ENCODE assay signal across 15 cellular contexts in the genomic region with DNA sequence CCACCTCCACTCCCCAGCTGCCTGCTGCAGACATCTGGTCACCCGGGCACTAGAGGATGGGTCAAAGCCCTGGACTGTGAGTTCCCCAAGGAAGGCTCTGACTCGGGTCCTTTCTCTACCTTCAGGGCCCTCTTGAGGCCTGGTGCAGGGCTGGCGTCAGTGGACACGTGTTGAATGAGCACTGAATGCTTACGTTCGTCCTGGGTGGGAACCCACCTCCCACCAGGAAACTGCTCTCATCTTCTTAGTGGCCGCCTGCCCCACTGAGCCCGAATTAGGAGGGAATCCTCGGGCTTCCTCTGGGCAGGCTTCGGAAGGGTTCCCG.
"Had no signal": no experiment of that assay in that cellular context is flagged by ENCODE, and none has a peak within 500 bp of the region (broad histone marks: within the 10 kb centered on the region; RNA-seq: fewer than 3 reads in every experiment).

No MANE protein-coding gene starts in this region.

- H3K4me3 ChIP-seq: Peyer's patch had no signal

- H3K36me3 ChIP-seq: Peyer's patch, WERI-Rb-1 had no signal

- H3K27ac Mint-ChIP-seq: activated CD4-positive, alpha-beta T cell treated with anti-CD3 and anti-CD28 coated beads for 36 hours; activated CD8-positive, alpha-beta T cell treated with anti-CD3 and anti-CD28 coated beads for 36 hours; activated naive CD4-positive, alpha-beta T cell treated with anti-CD3 and anti-CD28 coated beads, Interleukin-2, amount 50 U/mL, for 24 hours had no signal

- H3K4me3 Mint-ChIP-seq: activated CD4-positive, alpha-beta T cell treated with anti-CD3 and anti-CD28 coated beads for 36 hours; activated CD8-positive, alpha-beta T cell treated with anti-CD3 and anti-CD28 coated beads for 36 hours; activated naive CD4-positive, alpha-beta T cell treated with anti-CD3 and anti-CD28 coated beads, Interleukin-2, amount 50 U/mL, for 24 hours had no signal

- ATAC-seq: activated CD4-positive, alpha-beta T cell treated with anti-CD3 and anti-CD28 coated beads for 36 hours; activated CD8-positive, alpha-beta T cell treated with anti-CD3 and anti-CD28 coated beads for 36 hours had no signal

- H3K36me3 Mint-ChIP-seq: activated naive CD4-positive, alpha-beta T cell treated with anti-CD3 and anti-CD28 coated beads, Interleukin-2, amount 50 U/mL, for 24 hours had no signal

- H3K27ac ChIP-seq: Peyer's patch, WERI-Rb-1 had no signal

- H3K27me3 ChIP-seq: Peyer's patch had no signal

- DNase-seq: activated CD4-positive, alpha-beta T cell treated with anti-CD3 and anti-CD28 coated beads for 36 hours; activated CD8-positive, alpha-beta memory T cell treated with anti-CD3 and anti-CD28 coated beads, Interleukin-2, amount 50 U/mL, for 4 hours; activated CD8-positive, alpha-beta T cell treated with anti-CD3 and anti-CD28 coated beads for 36 hours; Kasumi-1; NCI-H1105 treated with DMSO at 0.1 percent for 48 hours; NCI-H1436 treated with DMSO at 0.1 percent for 48 hours; NCI-H187; NCI-H2081; NCI-H446; NCI-H524; SHP77 treated with DMSO at 0.1 percent for 48 hours; T-helper 1 cell; WERI-Rb-1 had no signal

- H3K4me1 ChIP-seq: Peyer's patch had no signal

- H3K9me3 Mint-ChIP-seq: activated CD8-positive, alpha-beta T cell treated with anti-CD3 and anti-CD28 coated beads for 36 hours; activated naive CD4-positive, alpha-beta T cell treated with anti-CD3 and anti-CD28 coated beads, Interleukin-2, amount 50 U/mL, for 24 hours had no signal

- H3K4me1 Mint-ChIP-seq: activated CD4-positive, alpha-beta T cell treated with anti-CD3 and anti-CD28 coated beads for 36 hours; activated naive CD4-positive, alpha-beta T cell treated with anti-CD3 and anti-CD28 coated beads, Interleukin-2, amount 50 U/mL, for 24 hours had no signal

- H3K27me3 Mint-ChIP-seq: activated CD4-positive, alpha-beta T cell treated with anti-CD3 and anti-CD28 coated beads for 36 hours; activated CD8-positive, alpha-beta T cell treated with anti-CD3 and anti-CD28 coated beads for 36 hours; activated naive CD4-positive, alpha-beta T cell treated with anti-CD3 and anti-CD28 coated beads, Interleukin-2, amount 50 U/mL, for 24 hours had no signal
